ENCODE assay signal across 1 cellular context in the genomic region with DNA sequence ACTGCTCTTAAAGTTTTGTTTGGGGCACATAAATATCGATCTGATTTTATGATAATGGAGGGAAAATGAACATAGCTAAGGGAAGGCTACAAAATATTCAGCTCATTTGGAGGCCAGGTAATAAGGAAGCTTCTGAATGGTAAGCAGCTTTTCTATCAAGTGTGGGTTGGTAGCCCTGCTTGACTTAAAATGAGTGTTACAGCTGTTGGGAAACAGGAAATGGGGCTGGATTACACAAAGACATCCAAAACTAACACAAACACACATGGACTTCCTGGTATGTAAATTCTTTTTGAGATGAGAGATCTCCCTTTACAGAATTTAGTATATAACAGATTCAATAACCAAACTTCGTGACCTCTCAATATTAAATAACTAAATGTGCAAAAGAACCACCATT.
TF ChIP-seq lines count a peak whose summit lies in the region.

No MANE protein-coding gene starts in this region.

TF ChIP-seq in WTC11, 78 proteins besides CTCF, POLR2A, EP300 and RAD21 (continued from another document):
- TF ChIP-seq, protein P1, sequence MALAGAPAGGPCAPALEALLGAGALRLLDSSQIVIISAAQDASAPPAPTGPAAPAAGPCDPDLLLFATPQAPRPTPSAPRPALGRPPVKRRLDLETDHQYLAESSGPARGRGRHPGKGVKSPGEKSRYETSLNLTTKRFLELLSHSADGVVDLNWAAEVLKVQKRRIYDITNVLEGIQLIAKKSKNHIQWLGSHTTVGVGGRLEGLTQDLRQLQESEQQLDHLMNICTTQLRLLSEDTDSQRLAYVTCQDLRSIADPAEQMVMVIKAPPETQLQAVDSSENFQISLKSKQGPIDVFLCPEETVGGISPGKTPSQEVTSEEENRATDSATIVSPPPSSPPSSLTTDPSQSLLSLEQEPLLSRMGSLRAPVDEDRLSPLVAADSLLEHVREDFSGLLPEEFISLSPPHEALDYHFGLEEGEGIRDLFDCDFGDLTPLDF (CRISPR knock-in tag; IDR thresholded peaks at IDR 0.05), result no peak
- TF ChIP-seq JAZF1 (CRISPR knock-in tag; IDR thresholded peaks at IDR 0.05), result no peak
- TF ChIP-seq NR2C2 (CRISPR knock-in tag; IDR thresholded peaks at IDR 0.05), result no peak
- no peak for TF ChIP-seq OVOL2 (CRISPR knock-in tag; IDR thresholded peaks at IDR 0.05; ENCODE audit: borderline replicate concordance)
- no peak for TF ChIP-seq ZNF416 (CRISPR knock-in tag; IDR thresholded peaks at IDR 0.05)
- TF ChIP-seq, protein P2, sequence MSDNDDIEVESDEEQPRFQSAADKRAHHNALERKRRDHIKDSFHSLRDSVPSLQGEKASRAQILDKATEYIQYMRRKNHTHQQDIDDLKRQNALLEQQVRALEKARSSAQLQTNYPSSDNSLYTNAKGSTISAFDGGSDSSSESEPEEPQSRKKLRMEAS (CRISPR knock-in tag; IDR thresholded peaks at IDR 0.05), result no peak
- no peak for TF ChIP-seq CREB1 (CRISPR knock-in tag; IDR thresholded peaks at IDR 0.05)
- no peak for TF ChIP-seq NR3C1 (CRISPR knock-in tag; conservative IDR thresholded peaks at IDR 0.05; ENCODE audit: low read depth)
- no peak for TF ChIP-seq FOXJ3 (CRISPR knock-in tag; IDR thresholded peaks at IDR 0.05; ENCODE audit: borderline replicate concordance)
TF ChIP-seq in WTC11: peak in this region for 0.
